In genomic region chr1:6259491-6260362, GRCh38 we compare ENCODE assay signal across 8 cellular contexts.
DNase-seq lines count a peak whose midpoint lies in the region; ATAC-seq lines count a peak whose summit lies in the region.

No MANE protein-coding gene starts in this region.

- no peak for ATAC-seq in GM21737 (IDR thresholded peaks at IDR 0.05; ENCODE audit: unreplicated experiment)

- no peaks in the 10 kb centered on the region for H3K9me3 ChIP-seq in KOPT-K1 (ENCODE audit: insufficient read depth, low read length, poor library complexity, severe bottlenecking)

- DNase-seq in NCI-H345 (lab: John Stamatoyannopoulos, UW) (peak; percentile 61), NCI-H345 treated with DMSO at 0.1 percent for 48 hours (lab: John Stamatoyannopoulos, UW; ENCODE audit: unreplicated experiment) (no peak), T-helper 2 cell (peak; percentile 46 to 83 (median 72)), amniotic epithelial cell (ENCODE audit: low read depth) (peak; percentile 75), hepatic stellate cell (ENCODE audit: low spot score) (peak; percentile 85), skeletal muscle cell (ENCODE audit: low read depth) (peak; percentile 32)

- H3K36me3 ChIP-seq in KOPT-K1 (ENCODE audit: insufficient read depth, low read length): peaks cover 10% of the 10 kb centered on the region; the same call in 1 of the 2 replicates

- peak overlapping the region; percentile 43 for H3K27ac ChIP-seq in KOPT-K1 (ENCODE audit: low read depth, low read length, poor library complexity, severe bottlenecking)

- H3K4me3 ChIP-seq in skeletal muscle cell (ENCODE audit: low read depth, low read length): peak overlapping the region; percentile 72
